20 cellular contexts compared by ENCODE assay signal in genomic region chr5:73327908-73328455, GRCh38.
DNase-seq lines count a peak whose midpoint lies in the region; ATAC-seq lines count a peak whose summit lies in the region.
"Had no signal": no experiment of that assay in that cellular context is flagged by ENCODE, and none has a peak within 500 bp of the region (broad histone marks: within the 10 kb centered on the region; RNA-seq: fewer than 3 reads in every experiment).

No MANE protein-coding gene starts in this region.

- no peak overlapping the region for H3K27ac Mint-ChIP-seq in activated T-cell treated with anti-CD3 and anti-CD28 coated beads, Interleukin-2, amount 50 U/mL, for 72 hours
- H3K27ac Mint-ChIP-seq: activated naive CD4-positive, alpha-beta T cell treated with anti-CD3 and anti-CD28 coated beads, Interleukin-2, amount 50 U/mL, for 72 hours; B cell; mesothelial cell of epicardium had no signal

- peaks cover 2 to 6% of the 10 kb centered on the region in 2 donors for H3K9me3 Mint-ChIP-seq in activated T-cell treated with anti-CD3 and anti-CD28 coated beads, Interleukin-2, amount 50 U/mL, for 72 hours

- H3K4me1 Mint-ChIP-seq in activated T-cell treated with anti-CD3 and anti-CD28 coated beads, Interleukin-2, amount 50 U/mL, for 72 hours (ENCODE audit: low read depth), result no peaks in the 10 kb centered on the region
- H3K4me1 Mint-ChIP-seq: B cell, mesothelial cell of epicardium had no signal

- ATAC-seq in activated T-cell treated with anti-CD3 and anti-CD28 coated beads, Interleukin-2, amount 50 U/mL, for 72 hours (replicated peaks in 1 of 2), result no peak
- ATAC-seq in HG03196 (IDR thresholded peaks at IDR 0.05; ENCODE audit: unreplicated experiment), result no peak
- ATAC-seq: activated naive CD4-positive, alpha-beta T cell treated with anti-CD3 and anti-CD28 coated beads, Interleukin-2, amount 50 U/mL, for 72 hours; sciatic nerve had no signal

- H3K4me1 ChIP-seq in adipocyte (ENCODE audit: control insufficient read depth, insufficient read depth, low read length), result no peaks in the 10 kb centered on the region

- no peak overlapping the region for H3K4me3 ChIP-seq in adipocyte (ENCODE audit: low read length)
- H3K4me3 ChIP-seq: cardiac muscle cell, dorsolateral prefrontal cortex had no signal

- peaks cover 21% of the 10 kb centered on the region for H3K9me3 ChIP-seq in adipocyte (ENCODE audit: control insufficient read depth, low read length)

- H3K4me3 Mint-ChIP-seq in activated T-cell treated with anti-CD3 and anti-CD28 coated beads, Interleukin-2, amount 50 U/mL, for 72 hours, result no peak overlapping the region
- H3K4me3 Mint-ChIP-seq: B cell, mesothelial cell of epicardium had no signal

- no peaks in the 10 kb centered on the region for H3K36me3 ChIP-seq in adipocyte (ENCODE audit: control insufficient read depth, insufficient read depth, low read length, severe bottlenecking)
- H3K36me3 ChIP-seq: cardiac muscle cell had no signal

- peak; percentile 71 for DNase-seq in Daoy (ENCODE audit: low read depth)
- peak; percentile 71 for DNase-seq in LHCN-M2 (ENCODE audit: low read depth)
- peak; percentile 29 for DNase-seq in adipocyte (ENCODE audit: low read depth)
- DNase-seq in kidney glomerular epithelial cell (lab: John Stamatoyannopoulos, UW), result peak; percentile 35
- no peak for DNase-seq in NCI-H2029 (lab: John Stamatoyannopoulos, UW)
- DNase-seq in activated T-cell treated with anti-CD3 and anti-CD28 coated beads, Interleukin-2, amount 50 U/mL, for 72 hours, result no peak
- DNase-seq in DMS53 (lab: John Stamatoyannopoulos, UW), result no peak
- DNase-seq: activated CD4-positive, alpha-beta T cell treated with anti-CD3 and anti-CD28 coated beads, Interleukin-2, amount 50 U/mL, for 1 hour; DMS153; dorsolateral prefrontal cortex; kidney; NCI-H1436 treated with DMSO at 0.1 percent for 48 hours; NCI-H446; stimulated activated CD4-positive, alpha-beta T cell treated with anti-CD3 and anti-CD28 coated beads, Interleukin-4, amount 100 ng/mL, for 1 hour had no signal

- H3K9ac ChIP-seq in adipocyte (ENCODE audit: low read length), result no peak overlapping the region

- peaks cover 5% of the 10 kb centered on the region for H3K27me3 ChIP-seq in adipocyte (replicated peaks; ENCODE audit: control insufficient read depth, insufficient read depth, low read length)
- H3K27me3 ChIP-seq: cardiac muscle cell had no signal

- peaks cover 3 to 4% of the 10 kb centered on the region in 2 donors for H3K36me3 Mint-ChIP-seq in activated T-cell treated with anti-CD3 and anti-CD28 coated beads, Interleukin-2, amount 50 U/mL, for 72 hours (ENCODE audit: insufficient read depth in 2 of 2)
- H3K36me3 Mint-ChIP-seq: mesothelial cell of epicardium had no signal

- H3K27me3 Mint-ChIP-seq in activated T-cell treated with anti-CD3 and anti-CD28 coated beads, Interleukin-2, amount 50 U/mL, for 72 hours (ENCODE audit: low read depth), result peaks cover 52% of the 10 kb centered on the region

Comparison
In these comparisons a context has a peak if more than half of its experiments do, and no peak if none do; other contexts are left out.
1. DNase-seq: peak in Daoy (single experiment), LHCN-M2 (single experiment), adipocyte (single experiment) and kidney glomerular epithelial cell (single experiment); none in NCI-H2029 (single experiment), activated T-cell treated with anti-CD3 and anti-CD28 coated beads, Interleukin-2, amount 50 U/mL, for 72 hours (0 of 2) and DMS53 (single experiment).